In genomic region chr6:46925563-46926253, GRCh38 we compare ENCODE assay signal across 14 cellular contexts. TPM values are rescaled to one million over a fixed set of nuclear protein-coding genes. Genes with fewer than 3 reads are reported as not detected.
DNase-seq lines count a peak whose midpoint lies in the region; ATAC-seq, FAIRE-seq and TF ChIP-seq lines count a peak whose summit lies in the region.
"Had no signal": no experiment of that assay in that cellular context is flagged by ENCODE, and none has a peak within 500 bp of the region (broad histone marks: within the 10 kb centered on the region; RNA-seq: fewer than 3 reads in every experiment).

No MANE protein-coding gene starts in this region.

- intact Hi-C loops in tibial artery (cut with DNase I; ENCODE audit: low total_unique reads) (no loop called here), transverse colon (cut with DNase I; ENCODE audit: low total_unique reads) (no loop called here)

- no peaks in the 10 kb centered on the region for H3K36me3 ChIP-seq in brain microvascular endothelial cell (replicated peaks)
- no peaks in the 10 kb centered on the region for H3K36me3 ChIP-seq in keratinocyte (ENCODE audit: control insufficient read depth in 2 of 2, extremely low read depth in 1 of 2, insufficient read depth in 2 of 2, low read length in 2 of 2)
- H3K36me3 ChIP-seq in tibial artery = no peaks in the 10 kb centered on the region
- H3K36me3 ChIP-seq in transverse colon = no peaks in the 10 kb centered on the region

- FAIRE-seq in keratinocyte (lab: Jason Lieb, UNC) (no peak), frontal cortex (lab: Jason Lieb, UNC) (no peak)
- FAIRE-seq: islet of Langerhans, small intestine had no signal

- H4K20me1 ChIP-seq in keratinocyte (ENCODE audit: control insufficient read depth, extremely low read depth, insufficient read depth, low read length) = no peaks in the 10 kb centered on the region

- dilution Hi-C loops in keratinocyte (cut with MboI; ENCODE audit: extremely low pct_ligation_motif_present, low sequenced_read_pairs) = no loop called here

- H3K27me3 ChIP-seq in brain microvascular endothelial cell (replicated peaks) = no peaks in the 10 kb centered on the region
- no peaks in the 10 kb centered on the region for H3K27me3 ChIP-seq in keratinocyte (ENCODE audit: control insufficient read depth, extremely low read depth, insufficient read depth, low read length)
- H3K27me3 ChIP-seq in tibial artery = no peaks in the 10 kb centered on the region
- no peaks in the 10 kb centered on the region for H3K27me3 ChIP-seq in transverse colon

- H3K9me1 ChIP-seq in keratinocyte (ENCODE audit: control insufficient read depth, extremely low read depth, insufficient read depth, low read length) = no peaks in the 10 kb centered on the region

- DNase-seq in HT-29 (ENCODE audit: low spot score) = peak; percentile 33
- DNase-seq in brain microvascular endothelial cell = peak; percentile 89
- DNase-seq in keratinocyte (ENCODE audit: low read depth, low spot score) = peak; percentile 21
- DNase-seq in tibial artery = peak; percentile 69 to 82
- no peak for DNase-seq in inferior parietal cortex (ENCODE audit: extremely low spot score)
- no peak for DNase-seq in frontal cortex (ENCODE audit: low spot score in 2 of 2)
- DNase-seq in transverse colon = no peak
- DNase-seq: DMS79, NCI-H345, small intestine, T-helper 17 cell had no signal

- no peak for ATAC-seq in HG02763 (IDR thresholded peaks at IDR 0.05; ENCODE audit: unreplicated experiment)
- ATAC-seq: stimulated activated memory B cell treated with anti-CD40 and anti-IgM and Interleukin-4, amounts not matched to agents 10 μg/mL and 1 μg/mL and 100 μg/mL, for 72 hours; T-helper 17 cell had no signal

- no peak for TF ChIP-seq EP300 in transverse colon (IDR thresholded peaks at IDR 0.05; ENCODE audit: low read depth)

- no peak overlapping the region for H3K4me3 ChIP-seq in brain microvascular endothelial cell (ENCODE audit: low read depth, low read length)
- H3K4me3 ChIP-seq in keratinocyte (ENCODE audit: control insufficient read depth in 2 of 3, extremely low read depth in 1 of 3, insufficient read depth in 2 of 3, low read depth in 1 of 3, low read length in 3 of 3) = no peak overlapping the region
- no peak overlapping the region for H3K4me3 ChIP-seq in tibial artery
- H3K4me3 ChIP-seq in transverse colon = no peak overlapping the region

- no peak overlapping the region for H3K4me2 ChIP-seq in keratinocyte (ENCODE audit: control insufficient read depth, extremely low read depth, insufficient read depth, low read depth, low read length)

- 66 to 73% methylated on average over 3 to 6 of the region's 6 CpGs for whole genome bisulfite sequencing in transverse colon (ENCODE audit: low coverage in 1 of 2), 2 donors

- no peaks in the 10 kb centered on the region for H3K79me2 ChIP-seq in keratinocyte (ENCODE audit: control insufficient read depth, insufficient read depth, low read length)

- no peak for TF ChIP-seq POLR2A in transverse colon (IDR thresholded peaks at IDR 0.05)

- in situ Hi-C loops in brain microvascular endothelial cell (cut with HindIII; ENCODE audit: low pct_ligation_motif_present, low sequenced_read_pairs) = no loop called here
- in situ Hi-C loops in transverse colon (cut with MboI; ENCODE audit: low pct_ligation_motif_present in 1 of 4, low pct_unique_long_range_greater_than_20kb in 1 of 4, low sequenced_read_pairs in 3 of 4) = no loop called here

- no peak overlapping the region for H2AFZ ChIP-seq in keratinocyte (ENCODE audit: control insufficient read depth, low read length)

- peak overlapping the region; percentile 95 for H3K27ac ChIP-seq in brain microvascular endothelial cell
- no peak overlapping the region for H3K27ac ChIP-seq in keratinocyte (ENCODE audit: control insufficient read depth, insufficient read depth, low read length)
- peak overlapping the region in 1 of 2 donors; percentile 34 for H3K27ac ChIP-seq in tibial artery
- H3K27ac ChIP-seq in transverse colon = no peak overlapping the region

- H3K9me3 ChIP-seq in keratinocyte (ENCODE audit: control insufficient read depth, low read depth, low read length) = no peaks in the 10 kb centered on the region
- H3K9me3 ChIP-seq in tibial artery = no peaks in the 10 kb centered on the region
- H3K9me3 ChIP-seq in transverse colon = no peaks in the 10 kb centered on the region

- no peak overlapping the region for H3K9ac ChIP-seq in keratinocyte (ENCODE audit: control insufficient read depth, extremely low read depth, insufficient read depth, low read length)

- TF ChIP-seq CTCF in brain microvascular endothelial cell (IDR thresholded peaks at IDR 0.05; ENCODE audit: low read depth, low read length, missing control alignments) = no peak
- no peak for TF ChIP-seq CTCF in keratinocyte (optimal IDR thresholded peaks at IDR 0.05 in 1 of 3, IDR thresholded peaks at IDR 0.05 in 1 of 3, conservative IDR thresholded peaks at IDR 0.05 in 1 of 3; ENCODE audit: extremely low read depth in 1 of 3, insufficient read depth in 2 of 3, low read length in 3 of 3)
- no peak for TF ChIP-seq CTCF in tibial artery (IDR thresholded peaks at IDR 0.05)
- TF ChIP-seq CTCF in transverse colon (IDR thresholded peaks at IDR 0.05) = no peak

- H3K4me1 ChIP-seq in keratinocyte (ENCODE audit: control insufficient read depth, extremely low read depth, insufficient read depth, low read length) (peaks cover 3% of the 10 kb centered on the region), tibial artery (peaks cover 0 to 28% (median 13%) of the 10 kb centered on the region in 4 donors), transverse colon (no peaks in the 10 kb centered on the region)

RNA-seq across cellular contexts. Expression of gene ADGRF5, which starts 4.0 kb away (rescaled TPM):
- 0.05 TPM in 1 of 2 replicates, not detected in the other for total RNA-seq in HT-29 (2014; rRNA removed; shearing (Covaris generic))
- 0.01 TPM in 1 of 3 replicates, not detected in the others for polyA plus RNA-seq in keratinocyte
- not detected for polyA plus RNA-seq in keratinocyte (2011; ENCODE audit: low read depth)
- not detected in 2 replicates for polyA plus RNA-seq in keratinocyte (2011; cell fraction: cytosol; rRNA removed)
- 0.03 and 0.07 TPM in 2 replicates for polyA plus RNA-seq in keratinocyte (2011; cell fraction: nucleus; rRNA removed)
- not detected in 2 replicates for polyA plus RNA-seq in keratinocyte (2012; ENCODE audit: low replicate concordance)
- not detected in 3 replicates for polyA minus RNA-seq in keratinocyte
- not detected for polyA minus RNA-seq in keratinocyte (2011; cell fraction: cytosol; rRNA and poly(A)+ RNA removed)
- polyA minus RNA-seq in keratinocyte (2011; cell fraction: nucleus; rRNA and poly(A)+ RNA removed) = 0.11 TPM in 1 of 2 replicates, not detected in the other
- total RNA-seq in frontal cortex (6.5 TPM), transverse colon (1 to 10 TPM; 1.5 to 4.1 (median 2.5) TPM)
- total RNA-seq: T-helper 17 cell had no signal

Comparison
In these comparisons a context has a peak if more than half of its experiments do, and no peak if none do; other contexts are left out.
1. DNase-seq: peak in HT-29 (single experiment), brain microvascular endothelial cell (single experiment), keratinocyte (single experiment) and tibial artery (2 of 2); none in inferior parietal cortex (single experiment), frontal cortex (0 of 2) and transverse colon (single experiment).